Comparison of ENCODE assay signal across 26 cellular contexts in genomic region chr2:220370764-220371163, GRCh38.
"Had no signal": no experiment of that assay in that cellular context is flagged by ENCODE, and none has a peak within 500 bp of the region (broad histone marks: within the 10 kb centered on the region; RNA-seq: fewer than 3 reads in every experiment).

No MANE protein-coding gene starts in this region.

- H3K4me1 ChIP-seq: left ventricle myocardium inferior, right atrium auricular region, right lobe of liver, stomach, testis, thyroid gland, transverse colon, upper lobe of left lung had no signal

- ATAC-seq: natural killer cell treated with Interleukin-12 subunit alpha and Interleukin-12 subunit beta and Interleukin-15 and Interleukin-18, amount 100 ng/mL, for 72 hours; right lobe of liver; stimulated activated naive B cell treated with anti-CD40 and anti-IgM and Interleukin-4, amounts not matched to agents 10 μg/mL and 1 μg/mL and 100 μg/mL, for 72 hours; stimulated activated naive CD8-positive, alpha-beta T cell treated with anti-CD3 and anti-CD28 coated beads, Interleukin-15, Interleukin-2, amounts not matched to agents 100 U/mL and 50 U/mL, for 24 hours had no signal

- H3K27ac Mint-ChIP-seq: immature natural killer cell; mesothelial cell of epicardium; naive B cell; natural killer cell treated with Interleukin-12 subunit alpha and Interleukin-12 subunit beta and Interleukin-15 and Interleukin-18, amount 100 ng/mL, for 72 hours; progenitor cell of endocrine pancreas; stimulated activated naive B cell treated with anti-CD40 and anti-IgM and Interleukin-4, amounts not matched to agents 10 μg/mL and 1 μg/mL and 100 μg/mL, for 72 hours had no signal

- H3K4me3 ChIP-seq: left ventricle myocardium inferior, lung, ovary, right atrium auricular region, right lobe of liver, skin epidermis, stomach, testis, thyroid gland, transverse colon, upper lobe of left lung had no signal

- DNase-seq: hypothalamus; immature natural killer cell; islet precursor cell; left ventricle myocardium inferior; mesendoderm; naive B cell; ovary; right lobe of liver; stimulated activated CD4-positive, alpha-beta T cell treated with anti-CD3 and anti-CD28 coated beads, Interleukin-12 subunit alpha, Interleukin-12 subunit beta, amount 100 ng/mL, for 4 hours; stimulated activated CD4-positive, alpha-beta T cell treated with anti-CD3 and anti-CD28 coated beads, Interleukin-15, amount 100 ng/mL, for 24 hours; stimulated activated CD4-positive, alpha-beta T cell treated with anti-CD3 and anti-CD28 coated beads, Interleukin-2, amount 100 ng/mL, for 24 hours; stimulated activated CD4-positive, alpha-beta T cell treated with anti-CD3 and anti-CD28 coated beads, Interleukin-4, amount 100 ng/mL, for 1 hour; stimulated activated naive B cell treated with anti-CD40 and anti-IgM and Interleukin-4, amounts not matched to agents 10 μg/mL and 1 μg/mL and 100 μg/mL, for 72 hours; stimulated activated naive CD8-positive, alpha-beta T cell treated with anti-CD3 and anti-CD28 coated beads, Interleukin-15, Interleukin-2, amounts not matched to agents 100 U/mL and 50 U/mL, for 24 hours; stomach; testis; thyroid gland; transverse colon; upper lobe of left lung had no signal

- H3K27me3 Mint-ChIP-seq: naive B cell; natural killer cell treated with Interleukin-12 subunit alpha and Interleukin-12 subunit beta and Interleukin-15 and Interleukin-18, amount 100 ng/mL, for 72 hours; progenitor cell of endocrine pancreas; stimulated activated naive B cell treated with anti-CD40 and anti-IgM and Interleukin-4, amounts not matched to agents 10 μg/mL and 1 μg/mL and 100 μg/mL, for 72 hours had no signal

- H3K36me3 Mint-ChIP-seq: immature natural killer cell; naive B cell; natural killer cell treated with Interleukin-12 subunit alpha and Interleukin-12 subunit beta and Interleukin-15 and Interleukin-18, amount 100 ng/mL, for 72 hours; stimulated activated naive B cell treated with anti-CD40 and anti-IgM and Interleukin-4, amounts not matched to agents 10 μg/mL and 1 μg/mL and 100 μg/mL, for 72 hours had no signal

- H3K9me3 ChIP-seq: ovary, right atrium auricular region, right lobe of liver, testis, thyroid gland, transverse colon, upper lobe of left lung had no signal

- FAIRE-seq: urothelium cell line had no signal

- H3K36me3 ChIP-seq: left ventricle myocardium inferior, ovary, right atrium auricular region, right lobe of liver, stomach, thyroid gland, transverse colon, upper lobe of left lung had no signal

- H3K4me3 Mint-ChIP-seq: immature natural killer cell; mesothelial cell of epicardium; naive B cell; natural killer cell treated with Interleukin-12 subunit alpha and Interleukin-12 subunit beta and Interleukin-15 and Interleukin-18, amount 100 ng/mL, for 72 hours; stimulated activated naive B cell treated with anti-CD40 and anti-IgM and Interleukin-4, amounts not matched to agents 10 μg/mL and 1 μg/mL and 100 μg/mL, for 72 hours had no signal

- H3K27me3 ChIP-seq: ovary, right atrium auricular region, right lobe of liver, stomach, testis, thyroid gland, transverse colon, upper lobe of left lung had no signal

- H3K4me1 Mint-ChIP-seq: immature natural killer cell; naive B cell; stimulated activated naive B cell treated with anti-CD40 and anti-IgM and Interleukin-4, amounts not matched to agents 10 μg/mL and 1 μg/mL and 100 μg/mL, for 72 hours had no signal

- H3K27ac ChIP-seq: left ventricle myocardium inferior, ovary, right atrium auricular region, right lobe of liver, skin epidermis, stomach, testis, thyroid gland, transverse colon, upper lobe of left lung had no signal
